ENCODE assay signal across 13 cellular contexts in genomic region chr6:117188627-117189201, GRCh38.
A peak's percentile ranks its signal among the peaks of the same experiment; 100 is the strongest.
DNase-seq lines count a peak whose midpoint lies in the region; ATAC-seq, FAIRE-seq and TF ChIP-seq lines count a peak whose summit lies in the region.
"Had no signal": no experiment of that assay in that cellular context is flagged by ENCODE, and none has a peak within 500 bp of the region (broad histone marks: within the 10 kb centered on the region; RNA-seq: fewer than 3 reads in every experiment).

No MANE protein-coding gene starts in this region.

- FAIRE-seq in pancreas (lab: Jason Lieb, UNC) = no peak

- TF ChIP-seq CTCF in AG04450 (IDR thresholded peaks at IDR 0.05; ENCODE audit: low read depth, low read length) = peak; percentile 37
- TF ChIP-seq CTCF in GM12875 (IDR thresholded peaks at IDR 0.05; ENCODE audit: borderline replicate concordance, insufficient read depth, low read depth, low read length) = peak; percentile 35; the same call in 1 of the 2 replicates
- peak; percentile 73 for TF ChIP-seq CTCF in PC-3 (conservative IDR thresholded peaks at IDR 0.05; ENCODE audit: low read depth, low read length)
- TF ChIP-seq CTCF in foreskin keratinocyte (conservative IDR thresholded peaks at IDR 0.05) = peak; percentile 69
- TF ChIP-seq CTCF in pancreas (IDR thresholded peaks at IDR 0.05) = peak in 1 of 4 donors; percentile 14

- H3K36me3 ChIP-seq in PC-3 (ENCODE audit: low read depth, low read length) = no peaks in the 10 kb centered on the region
- no peaks in the 10 kb centered on the region for H3K36me3 ChIP-seq in pancreas
- H3K36me3 ChIP-seq: ascending aorta had no signal

- H3K9me3 ChIP-seq in AG04450 (ENCODE audit: control insufficient read depth, insufficient read depth, low read length) (no peaks in the 10 kb centered on the region), PC-3 (ENCODE audit: low read length) (no peaks in the 10 kb centered on the region), pancreas (no peaks in the 10 kb centered on the region)
- H3K9me3 ChIP-seq: ascending aorta had no signal

- no peaks in the 10 kb centered on the region for H4K20me1 ChIP-seq in PC-3 (ENCODE audit: low read length)

- intact Hi-C loops in PC-3 (cut with micrococcal nuclease) = loop anchor here (1.0 to 5.0 kb wide), 2 partner anchors 216 to 306 kb away; no protein-coding TSS in a partner anchor
- intact Hi-C loops in pancreas (cut with DNase I) = no loop called here

- H3K9me2 ChIP-seq in PC-3 (replicated peaks; ENCODE audit: low read length) = no peaks in the 10 kb centered on the region

- ATAC-seq in PC-3 = peak; percentile 24; the same call in 1 of the 2 replicates
- ATAC-seq in foreskin keratinocyte = peak; percentile 42
- ATAC-seq in HG03025 (IDR thresholded peaks at IDR 0.05; ENCODE audit: low FRiP score, unreplicated experiment) = no peak
- ATAC-seq in pancreas = no peak
- no peak for ATAC-seq in HG03457 (IDR thresholded peaks at IDR 0.05; ENCODE audit: unreplicated experiment)

- 5 to 7% methylated on average over 2 of the region's 2 CpGs for WGBS in pancreas, 2 donors

- H2AFZ ChIP-seq in PC-3 (ENCODE audit: low read length) = no peak overlapping the region

- H3K4me3 ChIP-seq in AG04450 (ENCODE audit: low read depth, low read length) (no peak overlapping the region), GM12875 (ENCODE audit: low read depth, low read length) (no peak overlapping the region), PC-3 (ENCODE audit: low read length) (no peak overlapping the region), pancreas (no peak overlapping the region)
- H3K4me3 ChIP-seq: ascending aorta had no signal

- no peak overlapping the region for H3K9ac ChIP-seq in PC-3 (ENCODE audit: low read length)

- no peaks in the 10 kb centered on the region for H3K79me2 ChIP-seq in PC-3 (ENCODE audit: low read length)

- no peak overlapping the region for H3K4me2 ChIP-seq in PC-3 (ENCODE audit: low read length)

- BruUV-seq in PC-3 (replicated peaks; lab: Mats Ljungman, UMichigan) = no TSS peak

- H3K4me1 ChIP-seq in PC-3 (ENCODE audit: insufficient read depth, low read length) = no peaks in the 10 kb centered on the region
- no peaks in the 10 kb centered on the region for H3K4me1 ChIP-seq in foreskin keratinocyte
- H3K4me1 ChIP-seq in pancreas = no peaks in the 10 kb centered on the region
- H3K4me1 ChIP-seq: ascending aorta had no signal

- POLR2A ChIA-PET in AG04450 (lab: Yijun Ruan, JAX) = no interaction called here
- POLR2A ChIA-PET in PC-3 (lab: Charles Lee; ENCODE audit: unreplicated experiment) = no interaction called here

- H3K27me3 ChIP-seq in AG04450 (ENCODE audit: control insufficient read depth, insufficient read depth, low read length) (no peaks in the 10 kb centered on the region), PC-3 (ENCODE audit: low read length) (no peaks in the 10 kb centered on the region), foreskin keratinocyte (no peaks in the 10 kb centered on the region), pancreas (no peaks in the 10 kb centered on the region)
- H3K27me3 ChIP-seq: ascending aorta had no signal

- CTCF ChIA-PET in AG04450 (lab: Charles Lee) (no interaction called here), PC-3 (lab: Charles Lee) (interaction anchor here (1.0 kb wide), 1 partner anchor 213 kb away, joined by 4 read pairs; no protein-coding TSS in a partner anchor)

- DNase-seq in AG04450 (ENCODE audit: low read depth, low spot score) (no peak), PC-3 (peak; percentile 28), foreskin keratinocyte (peak in 1 of 2 donors; percentile 9), pancreas (no peak), 8988T (no peak)
- DNase-seq: activated CD4-positive, alpha-beta T cell treated with anti-CD3 and anti-CD28 coated beads, Interleukin-2, amount 50 U/mL, for 1 hour; DMS153; hypothalamus; retina had no signal

- H3F3A ChIP-seq in PC-3 (ENCODE audit: low read length, unreplicated experiment) = no peaks in the 10 kb centered on the region

- no peak overlapping the region for H3K27ac ChIP-seq in AG04450 (ENCODE audit: low read depth, low read length)
- no peak overlapping the region for H3K27ac ChIP-seq in PC-3 (ENCODE audit: low read length)
- no peak overlapping the region for H3K27ac ChIP-seq in foreskin keratinocyte
- no peak overlapping the region for H3K27ac ChIP-seq in pancreas
- H3K27ac ChIP-seq: ascending aorta had no signal

Comparison
In these comparisons a context has a peak if more than half of its experiments do, and no peak if none do; other contexts are left out.
1. ATAC-seq: peak in PC-3 (single experiment) and foreskin keratinocyte (single experiment); none in HG03025 (single experiment), pancreas (0 of 4) and HG03457 (single experiment).